Comparison of ENCODE assay signal across 8 cellular contexts in the genomic region with DNA sequence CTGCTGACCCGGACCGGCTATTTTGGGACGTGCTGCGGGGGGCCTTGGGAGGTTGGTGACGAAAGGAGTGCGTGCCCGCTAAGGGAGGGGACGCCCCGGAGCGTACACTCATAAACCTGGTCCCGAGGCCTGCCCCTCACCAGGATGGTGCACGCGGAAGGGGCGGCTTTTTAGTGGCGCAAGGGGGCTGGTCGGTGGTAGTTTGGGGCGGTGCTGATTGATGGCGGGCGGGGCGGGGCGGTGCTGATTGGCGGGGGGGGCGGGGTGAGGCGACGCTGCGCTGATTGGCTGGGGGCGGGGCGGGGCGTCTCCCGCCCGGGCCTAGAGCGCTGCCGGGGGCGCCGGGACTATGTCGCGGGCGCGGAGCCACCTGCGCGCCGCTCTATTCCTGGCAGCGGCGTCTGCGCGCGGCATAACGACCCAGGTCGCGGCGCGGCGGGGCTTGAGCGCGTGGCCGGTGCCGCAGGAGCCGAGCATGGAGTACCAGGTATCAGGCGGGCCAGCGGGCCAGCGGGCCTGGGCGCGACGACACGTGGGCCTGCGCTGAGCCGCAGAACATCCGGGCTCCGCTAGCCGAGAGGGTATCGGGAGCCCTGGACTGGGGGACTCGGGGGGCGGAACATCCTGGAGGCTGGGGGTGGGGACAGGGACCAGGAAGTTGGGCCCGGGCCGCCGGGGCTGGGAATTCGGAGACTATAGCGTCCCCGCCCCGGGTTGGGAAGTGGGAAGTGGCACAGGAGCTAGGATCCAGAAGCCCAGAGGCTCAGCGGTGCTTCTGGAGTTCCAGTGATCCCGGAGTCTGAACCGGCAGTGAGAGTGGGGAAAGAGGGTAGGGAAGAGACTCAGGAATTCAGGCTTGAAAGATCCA. TPM values are rescaled to one million over a fixed set of nuclear protein-coding genes. Genes with fewer than 3 reads are reported as not detected.
DNase-seq lines count a peak whose midpoint lies in the region; ATAC-seq and TF ChIP-seq lines count a peak whose summit lies in the region.

A gene with protein sequence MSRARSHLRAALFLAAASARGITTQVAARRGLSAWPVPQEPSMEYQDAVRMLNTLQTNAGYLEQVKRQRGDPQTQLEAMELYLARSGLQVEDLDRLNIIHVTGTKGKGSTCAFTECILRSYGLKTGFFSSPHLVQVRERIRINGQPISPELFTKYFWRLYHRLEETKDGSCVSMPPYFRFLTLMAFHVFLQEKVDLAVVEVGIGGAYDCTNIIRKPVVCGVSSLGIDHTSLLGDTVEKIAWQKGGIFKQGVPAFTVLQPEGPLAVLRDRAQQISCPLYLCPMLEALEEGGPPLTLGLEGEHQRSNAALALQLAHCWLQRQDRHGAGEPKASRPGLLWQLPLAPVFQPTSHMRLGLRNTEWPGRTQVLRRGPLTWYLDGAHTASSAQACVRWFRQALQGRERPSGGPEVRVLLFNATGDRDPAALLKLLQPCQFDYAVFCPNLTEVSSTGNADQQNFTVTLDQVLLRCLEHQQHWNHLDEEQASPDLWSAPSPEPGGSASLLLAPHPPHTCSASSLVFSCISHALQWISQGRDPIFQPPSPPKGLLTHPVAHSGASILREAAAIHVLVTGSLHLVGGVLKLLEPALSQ (plus strand): TSS at position 307 of the 868 bp plus-strand sequence. CDS start 43 bp downstream, at position 350.

- DNase-seq in NCI-H1930 (lab: John Stamatoyannopoulos, UW) (peak; percentile 74 to 83), T1000 (lab: John Stamatoyannopoulos, UW) (peak; percentile 74), astrocyte of the cerebellum (ENCODE audit: low read depth) (peak; percentile 45), hepatocyte (ENCODE audit: low spot score) (peak; percentile 94), retinal pigment epithelial cell (ENCODE audit: low read depth) (no peak), OCI-M2 (lab: John Stamatoyannopoulos, UW; ENCODE audit: unreplicated experiment) (no peak)

- H4K20me1 ChIP-seq in hepatocyte (ENCODE audit: insufficient read depth, poor library complexity, severe bottlenecking) = no peaks in the 10 kb centered on the region

- in situ Hi-C loops in astrocyte of the cerebellum (cut with HindIII; ENCODE audit: low sequenced_read_pairs) = no loop called here

- H3K9me3 ChIP-seq in hepatocyte (ENCODE audit: low read depth) = no peaks in the 10 kb centered on the region

- H3K36me3 ChIP-seq in hepatocyte (replicated peaks; ENCODE audit: insufficient read depth, low read depth) = no peaks in the 10 kb centered on the region

- peak within 1 kb of the TSS; percentile 72 for H2AFZ ChIP-seq in hepatocyte

- peak within 1 kb of the TSS; percentile 91 for H3K4me2 ChIP-seq in hepatocyte

- peaks cover 32% of the 10 kb centered on the region for H3K4me1 ChIP-seq in hepatocyte (ENCODE audit: insufficient read depth)

- no peak for TF ChIP-seq CTCF in astrocyte of the cerebellum (IDR thresholded peaks at IDR 0.05; ENCODE audit: low read depth, low read length, missing control alignments)
- no peak for TF ChIP-seq CTCF in hepatocyte (IDR thresholded peaks at IDR 0.05; ENCODE audit: poor library complexity)
- TF ChIP-seq CTCF in retinal pigment epithelial cell (conservative IDR thresholded peaks at IDR 0.05; ENCODE audit: low read depth, low read length) = peak; percentile 5

- under 1% methylated on average over 61 of the region's 83 CpGs for WGBS in hepatocyte (ENCODE audit: low lambda C conversion rate, missing lambda C conversion rate)

- H3K27ac ChIP-seq in hepatocyte = peak within 1 kb of the TSS; percentile 97

- peaks cover 26% of the 10 kb centered on the region for H3K79me2 ChIP-seq in hepatocyte

- ATAC-seq in GM18502 (IDR thresholded peaks at IDR 0.05; ENCODE audit: poor library complexity, unreplicated experiment) = peak; percentile 75
- peak; percentile 71 for ATAC-seq in HG02870 (IDR thresholded peaks at IDR 0.05; ENCODE audit: unreplicated experiment)

- no peaks in the 10 kb centered on the region for H3K9me2 ChIP-seq in hepatocyte (replicated peaks; ENCODE audit: insufficient read depth)

- no peaks in the 10 kb centered on the region for H3K27me3 ChIP-seq in hepatocyte

- H3K4me3 ChIP-seq in astrocyte of the cerebellum (ENCODE audit: low read depth, low read length) = peak within 1 kb of the TSS; percentile 89
- peak within 1 kb of the TSS; percentile 87 for H3K4me3 ChIP-seq in hepatocyte
- H3K4me3 ChIP-seq in retinal pigment epithelial cell (ENCODE audit: low read length) = peak within 1 kb of the TSS; percentile 90

RNA-seq across cellular contexts. Expression of the gene that starts here (rescaled TPM):
- total RNA-seq in hepatocyte = 27.4 and 30.9 TPM in 2 replicates
- polyA plus RNA-seq in hepatocyte = 48.5 and 52.2 TPM in 2 replicates

Comparison
In these comparisons a context has a peak if more than half of its experiments do, and no peak if none do; other contexts are left out.
1. DNase-seq: peak in NCI-H1930 (2 of 2), T1000 (single experiment), astrocyte of the cerebellum (single experiment) and hepatocyte (single experiment); none in retinal pigment epithelial cell (single experiment) and OCI-M2 (single experiment).
2. Peak in every context shown above with its lines, with median percentiles within 50 percentile points of each other: H3K4me3 ChIP-seq.